In genomic region chr6:8030920-8031319, GRCh38 we compare ENCODE assay signal across 1 cellular context.
TF ChIP-seq lines count a peak whose summit lies in the region.

No MANE protein-coding gene starts in this region.

TF ChIP-seq in GM12878, 131 proteins besides CTCF, POLR2A, EP300 and RAD21:
- TF ChIP-seq, protein P1, sequence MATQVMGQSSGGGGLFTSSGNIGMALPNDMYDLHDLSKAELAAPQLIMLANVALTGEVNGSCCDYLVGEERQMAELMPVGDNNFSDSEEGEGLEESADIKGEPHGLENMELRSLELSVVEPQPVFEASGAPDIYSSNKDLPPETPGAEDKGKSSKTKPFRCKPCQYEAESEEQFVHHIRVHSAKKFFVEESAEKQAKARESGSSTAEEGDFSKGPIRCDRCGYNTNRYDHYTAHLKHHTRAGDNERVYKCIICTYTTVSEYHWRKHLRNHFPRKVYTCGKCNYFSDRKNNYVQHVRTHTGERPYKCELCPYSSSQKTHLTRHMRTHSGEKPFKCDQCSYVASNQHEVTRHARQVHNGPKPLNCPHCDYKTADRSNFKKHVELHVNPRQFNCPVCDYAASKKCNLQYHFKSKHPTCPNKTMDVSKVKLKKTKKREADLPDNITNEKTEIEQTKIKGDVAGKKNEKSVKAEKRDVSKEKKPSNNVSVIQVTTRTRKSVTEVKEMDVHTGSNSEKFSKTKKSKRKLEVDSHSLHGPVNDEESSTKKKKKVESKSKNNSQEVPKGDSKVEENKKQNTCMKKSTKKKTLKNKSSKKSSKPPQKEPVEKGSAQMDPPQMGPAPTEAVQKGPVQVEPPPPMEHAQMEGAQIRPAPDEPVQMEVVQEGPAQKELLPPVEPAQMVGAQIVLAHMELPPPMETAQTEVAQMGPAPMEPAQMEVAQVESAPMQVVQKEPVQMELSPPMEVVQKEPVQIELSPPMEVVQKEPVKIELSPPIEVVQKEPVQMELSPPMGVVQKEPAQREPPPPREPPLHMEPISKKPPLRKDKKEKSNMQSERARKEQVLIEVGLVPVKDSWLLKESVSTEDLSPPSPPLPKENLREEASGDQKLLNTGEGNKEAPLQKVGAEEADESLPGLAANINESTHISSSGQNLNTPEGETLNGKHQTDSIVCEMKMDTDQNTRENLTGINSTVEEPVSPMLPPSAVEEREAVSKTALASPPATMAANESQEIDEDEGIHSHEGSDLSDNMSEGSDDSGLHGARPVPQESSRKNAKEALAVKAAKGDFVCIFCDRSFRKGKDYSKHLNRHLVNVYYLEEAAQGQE (IDR thresholded peaks at IDR 0.05; ENCODE audit: low read depth, low read length) = no peak
- TF ChIP-seq ZBTB33 (IDR thresholded peaks at IDR 0.05) (no peak), SUPT20H (IDR thresholded peaks at IDR 0.05; ENCODE audit: borderline replicate concordance, control insufficient read depth, low read depth, low read length) (no peak), RBBP5 (conservative IDR thresholded peaks at IDR 0.05) (no peak), SIN3A (IDR thresholded peaks at IDR 0.05; ENCODE audit: low read depth, low read length) (no peak)
TF ChIP-seq in GM12878: peak in this region for 0.
